In genomic region chr6:56382416-56382940, GRCh38 we compare ENCODE assay signal across 23 cellular contexts.
A peak's percentile ranks its signal among the peaks of the same experiment; 100 is the strongest.
DNase-seq lines count a peak whose midpoint lies in the region; ATAC-seq and TF ChIP-seq lines count a peak whose summit lies in the region.
"Had no signal": no experiment of that assay in that cellular context is flagged by ENCODE, and none has a peak within 500 bp of the region (broad histone marks: within the 10 kb centered on the region; RNA-seq: fewer than 3 reads in every experiment).

No MANE protein-coding gene starts in this region.

- in situ Hi-C loops in SK-MEL-5 (cut with HindIII; ENCODE audit: low pct_unique_long_range_greater_than_20kb, low sequenced_read_pairs): no loop called here

- H3K36me3 Mint-ChIP-seq in mesothelial cell of epicardium (no peaks in the 10 kb centered on the region), type B pancreatic cell (peaks cover 4% of the 10 kb centered on the region)
- peaks cover 2% of the 10 kb centered on the region for H3K36me3 Mint-ChIP-seq in effector memory CD8-positive, alpha-beta T cell (ENCODE audit: insufficient read depth)
- H3K36me3 Mint-ChIP-seq: CD4-positive, CD25-positive, alpha-beta regulatory T cell; stimulated activated memory B cell treated with anti-CD40 and anti-IgM and Interleukin-4, amounts not matched to agents 10 μg/mL and 1 μg/mL and 100 μg/mL, for 72 hours had no signal

- TF ChIP-seq CTCF in mesothelial cell of epicardium (IDR thresholded peaks at IDR 0.05; ENCODE audit: unreplicated experiment): no peak
- TF ChIP-seq CTCF in type B pancreatic cell (conservative IDR thresholded peaks at IDR 0.05): no peak

- H3K4me3 Mint-ChIP-seq in mesothelial cell of epicardium (no peak overlapping the region), type B pancreatic cell (no peak overlapping the region)
- H3K4me3 Mint-ChIP-seq in effector memory CD8-positive, alpha-beta T cell: no peak overlapping the region
- H3K4me3 Mint-ChIP-seq: activated naive CD8-positive, alpha-beta T cell treated with anti-CD3 and anti-CD28 coated beads, Interleukin-2, amount 50 U/mL, for 24 hours; CD4-positive, CD25-positive, alpha-beta regulatory T cell; nephron progenitor cell; stimulated activated memory B cell treated with anti-CD40 and anti-IgM and Interleukin-4, amounts not matched to agents 10 μg/mL and 1 μg/mL and 100 μg/mL, for 72 hours had no signal

- H3K4me1 Mint-ChIP-seq in mesothelial cell of epicardium: peaks cover 49% of the 10 kb centered on the region
- peaks cover 27% of the 10 kb centered on the region for H3K4me1 Mint-ChIP-seq in type B pancreatic cell (ENCODE audit: unreplicated experiment)
- H3K4me1 Mint-ChIP-seq in effector memory CD8-positive, alpha-beta T cell (ENCODE audit: low read depth in 2 of 2): no peaks in the 10 kb centered on the region
- H3K4me1 Mint-ChIP-seq: activated naive CD8-positive, alpha-beta T cell treated with anti-CD3 and anti-CD28 coated beads, Interleukin-2, amount 50 U/mL, for 24 hours; CD4-positive, CD25-positive, alpha-beta regulatory T cell; stimulated activated memory B cell treated with anti-CD40 and anti-IgM and Interleukin-4, amounts not matched to agents 10 μg/mL and 1 μg/mL and 100 μg/mL, for 72 hours had no signal

- DNase-seq in NCI-H510A treated with DMSO at 0.1 percent for 48 hours (lab: John Stamatoyannopoulos, UW): peak; percentile 73
- no peak for DNase-seq in NCI-H510A (lab: John Stamatoyannopoulos, UW)
- peak; percentile 50 for DNase-seq in SK-MEL-5 (ENCODE audit: low read depth, low spot score)
- no peak for DNase-seq in mesothelial cell of epicardium (ENCODE audit: low spot score in 2 of 2, unreplicated experiment in 2 of 2)
- DNase-seq in type B pancreatic cell (ENCODE audit: extremely low spot score, unreplicated experiment): no peak
- DNase-seq in NCI-H526 (lab: John Stamatoyannopoulos, UW): no peak
- DNase-seq in effector memory CD8-positive, alpha-beta T cell: no peak
- DNase-seq: activated CD4-positive, alpha-beta T cell treated with anti-CD3 and anti-CD28 coated beads for 48 hours; activated gamma-delta T cell; activated naive CD8-positive, alpha-beta T cell treated with anti-CD3 and anti-CD28 coated beads, Interleukin-2, amount 50 U/mL, for 24 hours; activated T-cell treated with anti-CD3 and anti-CD28 coated beads, Interleukin-2, amount 50 U/mL, for 1 hour; CD4-positive, CD25-positive, alpha-beta regulatory T cell; glutamatergic neuron; lower lobe of right lung; NCI-H2029 treated with DMSO at 0.1 percent for 48 hours; NCI-H345; nephron progenitor cell; ovary; right cardiac atrium; stimulated activated CD4-positive, alpha-beta T cell treated with anti-CD3 and anti-CD28 coated beads, Interleukin-4, amount 100 ng/mL, for 4 hours; WERI-Rb-1 had no signal

- H3K9me3 Mint-ChIP-seq in mesothelial cell of epicardium (peaks cover 12% of the 10 kb centered on the region), type B pancreatic cell (peaks cover 6% of the 10 kb centered on the region)
- H3K9me3 Mint-ChIP-seq in effector memory CD8-positive, alpha-beta T cell: peaks cover 0 to 5% of the 10 kb centered on the region in 2 donors
- H3K9me3 Mint-ChIP-seq: activated naive CD8-positive, alpha-beta T cell treated with anti-CD3 and anti-CD28 coated beads, Interleukin-2, amount 50 U/mL, for 24 hours; stimulated activated memory B cell treated with anti-CD40 and anti-IgM and Interleukin-4, amounts not matched to agents 10 μg/mL and 1 μg/mL and 100 μg/mL, for 72 hours had no signal

- H3K27ac Mint-ChIP-seq in mesothelial cell of epicardium (peak overlapping the region; percentile 17), type B pancreatic cell (peak overlapping the region; percentile 37)
- no peak overlapping the region for H3K27ac Mint-ChIP-seq in effector memory CD8-positive, alpha-beta T cell
- H3K27ac Mint-ChIP-seq: activated naive CD8-positive, alpha-beta T cell treated with anti-CD3 and anti-CD28 coated beads, Interleukin-2, amount 50 U/mL, for 24 hours; stimulated activated memory B cell treated with anti-CD40 and anti-IgM and Interleukin-4, amounts not matched to agents 10 μg/mL and 1 μg/mL and 100 μg/mL, for 72 hours had no signal

- no peak for ATAC-seq in GM18858 (IDR thresholded peaks at IDR 0.05; ENCODE audit: unreplicated experiment)
- no peak for ATAC-seq in effector memory CD8-positive, alpha-beta T cell (replicated peaks)
- ATAC-seq: activated naive CD8-positive, alpha-beta T cell treated with anti-CD3 and anti-CD28 coated beads, Interleukin-2, amount 50 U/mL, for 24 hours; lower lobe of right lung; right cardiac atrium; stimulated activated memory B cell treated with anti-CD40 and anti-IgM and Interleukin-4, amounts not matched to agents 10 μg/mL and 1 μg/mL and 100 μg/mL, for 72 hours had no signal

- H3K27me3 Mint-ChIP-seq in mesothelial cell of epicardium (ENCODE audit: low read depth): no peaks in the 10 kb centered on the region
- H3K27me3 Mint-ChIP-seq in type B pancreatic cell: no peaks in the 10 kb centered on the region
- no peaks in the 10 kb centered on the region for H3K27me3 Mint-ChIP-seq in effector memory CD8-positive, alpha-beta T cell
- H3K27me3 Mint-ChIP-seq: CD4-positive, CD25-positive, alpha-beta regulatory T cell had no signal

Comparison
In these comparisons a context has a peak if more than half of its experiments do, and no peak if none do; other contexts are left out.
1. DNase-seq: peak in NCI-H510A treated with DMSO at 0.1 percent for 48 hours (single experiment) and SK-MEL-5 (single experiment); none in NCI-H510A (single experiment), mesothelial cell of epicardium (0 of 2), type B pancreatic cell (single experiment), NCI-H526 (0 of 2) and effector memory CD8-positive, alpha-beta T cell (0 of 3).
2. H3K27ac Mint-ChIP-seq: peak in mesothelial cell of epicardium (single experiment) and type B pancreatic cell (single experiment); none in effector memory CD8-positive, alpha-beta T cell (0 of 2).